8 cellular contexts compared by ENCODE assay signal in genomic region chr16:67028555-67029248, GRCh38. TPM values are rescaled to one million over a fixed set of nuclear protein-coding genes. Genes with fewer than 3 reads are reported as not detected.
A peak's percentile ranks its signal among the peaks of the same experiment; 100 is the strongest.
DNase-seq lines count a peak whose midpoint lies in the region; ATAC-seq and TF ChIP-seq lines count a peak whose summit lies in the region.

Gene CBFB (plus strand): TSS chr16:67029149. CDS start chr16:67029408, 259 bp downstream.

- H3K4me3 ChIP-seq in Panc1 (ENCODE audit: low read depth in 2 of 2, low read length in 2 of 2) = peak within 1 kb of the TSS; percentile 70 to 76
- H3K4me3 ChIP-seq in muscle layer of duodenum (ENCODE audit: low read depth in 1 of 2, low read length in 2 of 2) = peak within 1 kb of the TSS; percentile 86 to 96

- H3K36me3 ChIP-seq in Panc1 (ENCODE audit: control insufficient read depth, insufficient read depth, low read length) (peaks cover 3% of the 10 kb centered on the region), muscle layer of duodenum (ENCODE audit: control insufficient read depth in 1 of 2, insufficient read depth in 2 of 2, low read length in 2 of 2) (no peaks in the 10 kb centered on the region)

- peak within 1 kb of the TSS; percentile 99 for H3K27ac ChIP-seq in Panc1 (ENCODE audit: low read length)
- H3K27ac ChIP-seq in muscle layer of duodenum (ENCODE audit: low read length) = peak within 1 kb of the TSS; percentile 97

- H3K27me3 Mint-ChIP-seq in activated T-cell treated with anti-CD3 and anti-CD28 coated beads, Interleukin-2, amount 50 U/mL, for 4 hours (ENCODE audit: low read depth) = no peaks in the 10 kb centered on the region

- in situ Hi-C loops in Panc1 (cut with HindIII; ENCODE audit: low pct_unique_long_range_greater_than_20kb, low sequenced_read_pairs) = no loop called here

- H3K9me3 ChIP-seq in Panc1 (ENCODE audit: control insufficient read depth, insufficient read depth, low read depth, low read length) (no peaks in the 10 kb centered on the region), muscle layer of duodenum (ENCODE audit: control insufficient read depth in 1 of 2, low read length in 2 of 2) (no peaks in the 10 kb centered on the region)

- no TSS peak for BruUV-seq in Panc1 (replicated peaks; lab: Mats Ljungman, UMichigan)

- H3K9me3 Mint-ChIP-seq in activated T-cell treated with anti-CD3 and anti-CD28 coated beads, Interleukin-2, amount 50 U/mL, for 4 hours = no peaks in the 10 kb centered on the region

- no peak for TF ChIP-seq EP300 in Ishikawa (IDR thresholded peaks at IDR 0.05; ENCODE audit: borderline replicate concordance)

- CTCF ChIA-PET in Panc1 (lab: Charles Lee) = no interaction called here

- ATAC-seq in GM21528 (IDR thresholded peaks at IDR 0.05; ENCODE audit: low FRiP score, unreplicated experiment) = peak; percentile 74
- ATAC-seq in Panc1 = peak; percentile 94
- ATAC-seq in activated T-cell treated with anti-CD3 and anti-CD28 coated beads, Interleukin-2, amount 50 U/mL, for 4 hours = peak; percentile 90 to 91
- ATAC-seq in esophagus mucosa = peak; percentile 88

- peak within 1 kb of the TSS; percentile 91 for H3K4me3 Mint-ChIP-seq in activated T-cell treated with anti-CD3 and anti-CD28 coated beads, Interleukin-2, amount 50 U/mL, for 4 hours

- POLR2A ChIA-PET in Panc1 (lab: Charles Lee) = interaction anchor here (0.5 kb wide), 1 partner anchor 9 kb away, joined by 4 read pairs; no protein-coding TSS in a partner anchor

- no peak for TF ChIP-seq CTCF in Panc1 (IDR thresholded peaks at IDR 0.05)

- H3K27me3 ChIP-seq in Panc1 (ENCODE audit: control insufficient read depth, insufficient read depth, low read length) (no peaks in the 10 kb centered on the region), muscle layer of duodenum (ENCODE audit: low read depth, low read length) (no peaks in the 10 kb centered on the region)

- H3K36me3 Mint-ChIP-seq in activated T-cell treated with anti-CD3 and anti-CD28 coated beads, Interleukin-2, amount 50 U/mL, for 4 hours (ENCODE audit: insufficient read depth) = peaks cover 4% of the 10 kb centered on the region

- H3K4me1 Mint-ChIP-seq in activated T-cell treated with anti-CD3 and anti-CD28 coated beads, Interleukin-2, amount 50 U/mL, for 4 hours (ENCODE audit: low read depth) = peaks cover 41% of the 10 kb centered on the region

- TF ChIP-seq RAD21 in Ishikawa (IDR thresholded peaks at IDR 0.05; ENCODE audit: low read depth) = no peak

- H3K4me1 ChIP-seq in Panc1 (ENCODE audit: control insufficient read depth, insufficient read depth, low read length) = peaks cover 13% of the 10 kb centered on the region
- H3K4me1 ChIP-seq in muscle layer of duodenum (ENCODE audit: control insufficient read depth in 1 of 2, insufficient read depth in 2 of 2, low read length in 2 of 2) = peaks cover 7 to 23% of the 10 kb centered on the region in 2 donors

- intact Hi-C loops in Panc1 (cut with micrococcal nuclease; ENCODE audit: unreplicated experiment) = no loop called here

- peak; percentile 81 for DNase-seq in DMS153 (lab: John Stamatoyannopoulos, UW)
- peak; percentile 35 for DNase-seq in Panc1 (ENCODE audit: low read depth, low spot score)
- DNase-seq in activated T-cell treated with anti-CD3 and anti-CD28 coated beads, Interleukin-2, amount 50 U/mL, for 4 hours = peak; percentile 93
- DNase-seq in stimulated activated CD8-positive, alpha-beta memory T cell treated with anti-CD3 and anti-CD28 coated beads, Interleukin-7, amount 100 ng/mL, for 24 hours (ENCODE audit: low read depth) = peak; percentile 82

TF ChIP-seq in Ishikawa, 13 proteins besides CTCF, POLR2A, EP300 and RAD21:
- TF ChIP-seq FOXM1 (IDR thresholded peaks at IDR 0.05; ENCODE audit: borderline replicate concordance, low read depth) = no peak
- no peak for TF ChIP-seq TEAD4 (IDR thresholded peaks at IDR 0.05)
- peak; percentile 54; the same call in 1 of the 2 replicates for TF ChIP-seq YY1 (IDR thresholded peaks at IDR 0.05; ENCODE audit: low read depth)
- TF ChIP-seq NFIC (IDR thresholded peaks at IDR 0.05) = no peak
- TF ChIP-seq CEBPB (IDR thresholded peaks at IDR 0.05) = no peak
- TF ChIP-seq REST (IDR thresholded peaks at IDR 0.05; ENCODE audit: low read depth) = no peak
- no peak for TF ChIP-seq USF1 (IDR thresholded peaks at IDR 0.05)
- TF ChIP-seq EGR1 (IDR thresholded peaks at IDR 0.05) = peak; percentile 54
- no peak for TF ChIP-seq ZBTB7A (IDR thresholded peaks at IDR 0.05; ENCODE audit: low read depth)
- TF ChIP-seq TAF1 (IDR thresholded peaks at IDR 0.05; ENCODE audit: low read depth) = peak; percentile 72
- no peak; the same call in 1 of the 2 replicates for TF ChIP-seq TCF12 (IDR thresholded peaks at IDR 0.05; ENCODE audit: low read depth)
- TF ChIP-seq CREB1 (IDR thresholded peaks at IDR 0.05; ENCODE audit: low read depth) = no peak
- TF ChIP-seq MAX (IDR thresholded peaks at IDR 0.05) = peak; percentile 11; the same call in 1 of the 2 replicates

RNA-seq across cellular contexts. Expression of gene CBFB, which starts in this region (rescaled TPM):
- total RNA-seq in Panc1 (2021; ENCODE audit: unreplicated experiment) = 66.4 TPM
- 54.6 TPM for polyA plus RNA-seq in Panc1 (2012; ENCODE audit: insufficient read length)
- total RNA-seq in activated T-cell treated with anti-CD3 and anti-CD28 coated beads, Interleukin-2, amount 50 U/mL, for 4 hours = 100 to 1,000 TPM; 128 to 132 (median 129) TPM
- total RNA-seq in esophagus mucosa = 40.4 TPM

Comparison
In these comparisons a context has a peak if more than half of its experiments do, and no peak if none do; other contexts are left out.
1. Peak in every context shown above with its lines: DNase-seq, ATAC-seq, H3K4me3 ChIP-seq and H3K27ac ChIP-seq.
2. DNase-seq: peak in every context shown above with its lines; median percentile 93 in activated T-cell treated with anti-CD3 and anti-CD28 coated beads, Interleukin-2, amount 50 U/mL, for 4 hours; 82 in stimulated activated CD8-positive, alpha-beta memory T cell treated with anti-CD3 and anti-CD28 coated beads, Interleukin-7, amount 100 ng/mL, for 24 hours; 81 in DMS153; 35 in Panc1.